Comparison of ENCODE assay signal across 33 cellular contexts in the genomic region with DNA sequence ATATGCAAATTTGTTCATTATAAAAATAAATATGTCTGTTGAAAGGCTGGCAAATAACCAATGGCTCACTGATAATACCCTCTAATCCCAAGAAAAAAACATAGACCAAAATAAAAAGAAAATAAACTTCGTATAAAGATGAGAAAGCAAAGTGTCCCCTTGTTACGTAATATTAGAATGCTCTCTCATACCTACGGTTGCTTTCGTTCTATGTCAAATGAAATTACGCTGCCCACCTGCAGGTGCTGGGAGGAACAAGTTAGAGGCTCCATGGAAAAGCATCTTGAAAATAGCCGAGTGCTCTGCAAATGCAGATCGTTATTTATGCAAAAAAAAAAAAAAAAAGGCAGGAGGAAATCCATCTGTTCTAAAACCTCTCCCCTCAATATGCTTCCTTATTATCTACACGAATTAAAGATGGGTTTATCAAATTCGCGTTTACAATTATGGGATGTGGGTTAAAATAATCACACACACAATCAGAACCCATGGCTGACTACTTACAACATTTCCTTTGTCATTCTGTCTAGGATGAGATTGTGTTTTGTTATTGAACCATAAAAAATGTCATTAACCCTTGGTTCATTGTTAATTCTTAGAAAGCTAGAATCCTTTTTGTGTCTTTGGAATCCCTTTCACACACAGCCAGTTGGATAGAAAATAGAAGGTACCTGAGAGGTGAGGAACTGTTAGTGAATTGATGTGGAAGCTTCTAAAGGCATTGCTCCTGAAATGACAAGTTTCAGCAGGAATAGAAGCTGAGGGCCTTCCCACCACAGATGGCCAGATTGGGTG.
"Had no signal": no experiment of that assay in that cellular context is flagged by ENCODE, and none has a peak within 500 bp of the region (broad histone marks: within the 10 kb centered on the region; RNA-seq: fewer than 3 reads in every experiment).

No MANE protein-coding gene starts in this region.

- H3K27me3 Mint-ChIP-seq: activated CD4-positive, alpha-beta T cell treated with anti-CD3 and anti-CD28 coated beads, Interleukin-2, amount 10 ng/mL, durations not matched to agents 24 days and 14 days; activated naive CD4-positive, alpha-beta T cell treated with anti-CD3 and anti-CD28 coated beads, Interleukin-2, amount 10 ng/mL, durations not matched to agents 7 days and 5 days had no signal

- H3K4me1 Mint-ChIP-seq: activated CD4-positive, alpha-beta T cell treated with anti-CD3 and anti-CD28 coated beads for 36 hours; activated CD4-positive, alpha-beta T cell treated with anti-CD3 and anti-CD28 coated beads, Interleukin-2, amount 10 ng/mL, durations not matched to agents 24 days and 14 days; activated CD8-positive, alpha-beta memory T cell treated with anti-CD3 and anti-CD28 coated beads, Interleukin-2, amount 10 ng/mL, durations not matched to agents 7 days and 5 days; activated naive CD4-positive, alpha-beta T cell treated with anti-CD3 and anti-CD28 coated beads, Interleukin-2, amount 10 ng/mL, durations not matched to agents 7 days and 5 days; activated naive CD8-positive, alpha-beta T cell treated with anti-CD3 and anti-CD28 coated beads, Interleukin-2, amount 10 ng/mL, durations not matched to agents 7 days and 5 days; T-helper 17 cell had no signal

- H3K9me3 ChIP-seq: ascending aorta, breast epithelium, colonic mucosa, esophagus squamous epithelium, gastroesophageal sphincter had no signal

- H3K9me3 Mint-ChIP-seq: activated CD4-positive, alpha-beta memory T cell treated with anti-CD3 and anti-CD28 coated beads for 36 hours; activated naive CD4-positive, alpha-beta T cell treated with anti-CD3 and anti-CD28 coated beads, Interleukin-2, amount 10 ng/mL, durations not matched to agents 7 days and 5 days; activated naive CD4-positive, alpha-beta T cell treated with anti-CD3 and anti-CD28 coated beads, Interleukin-2, amount 50 U/mL, for 72 hours; activated T-helper 1 cell treated with anti-CD3 and anti-CD28 coated beads, Interleukin-12 subunit alpha, Interleukin-12 subunit beta, Interleukin-2, Interleukin-4 antibody, amounts not matched to agents 30 ng/mL and 10 ng/mL and 1 ng/mL, durations not matched to agents 14 hours and 24 hours and 36 hours; activated T-helper 2 cell treated with anti-CD3 and anti-CD28 coated beads, Interferon-gamma antibody, Interleukin-2, Interleukin-4, amounts not matched to agents 10 μg/mL and 5 μg/mL and 100 μg/mL, durations not matched to agents 14 hours and 24 hours and 36 hours; T-helper 2 cell treated with Interferon-gamma antibody and Interleukin-4, amounts not matched to agents 5 μg/mL and 100 μg/mL, for 36 hours had no signal

- H3K4me3 ChIP-seq: ascending aorta, breast epithelium, cardiac muscle cell, colonic mucosa, esophagus squamous epithelium, gastroesophageal sphincter had no signal

- DNase-seq: activated CD4-positive, alpha-beta memory T cell treated with anti-CD3 and anti-CD28 coated beads for 36 hours; activated CD4-positive, alpha-beta T cell treated with anti-CD3 and anti-CD28 coated beads for 36 hours; activated CD4-positive, alpha-beta T cell treated with anti-CD3 and anti-CD28 coated beads, Interleukin-2, amount 10 ng/mL, durations not matched to agents 24 days and 14 days; activated CD4-positive, CD25-positive, alpha-beta regulatory T cell; activated CD4-positive, CD25-positive, alpha-beta regulatory T cell treated with anti-CD3 and anti-CD28 coated beads, Interleukin-2, amount 50 U/mL, for 72 hours; activated CD8-positive, alpha-beta memory T cell treated with anti-CD3 and anti-CD28 coated beads, Interleukin-2, amount 10 ng/mL, durations not matched to agents 7 days and 5 days; activated CD8-positive, alpha-beta memory T cell treated with anti-CD3 and anti-CD28 coated beads, Interleukin-2, amount 50 U/mL, for 4 hours; activated CD8-positive, alpha-beta T cell treated with anti-CD3 and anti-CD28 coated beads, Interleukin-2, amount 10 ng/mL, durations not matched to agents 7 days and 5 days; activated gamma-delta T cell; activated naive CD4-positive, alpha-beta T cell; activated naive CD4-positive, alpha-beta T cell treated with anti-CD3 and anti-CD28 coated beads, Interleukin-2, amount 10 ng/mL, durations not matched to agents 7 days and 5 days; activated naive CD8-positive, alpha-beta T cell treated with anti-CD3 and anti-CD28 coated beads, Interleukin-2, amount 10 ng/mL, durations not matched to agents 7 days and 5 days; activated T-cell treated with anti-CD3 and anti-CD28 coated beads, Interleukin-2, amount 50 U/mL, for 1 hour; activated T-cell treated with anti-CD3 and anti-CD28 coated beads, Interleukin-2, amount 50 U/mL, for 48 hours; central memory CD4-positive, alpha-beta T cell; cerebellar nuclear complex; colonic mucosa; effector CD8-positive, alpha-beta T cell; esophagus squamous epithelium; foreskin melanocyte; head of caudate nucleus; T-helper 17 cell; T1000 had no signal

- H3K36me3 Mint-ChIP-seq: activated CD4-positive, alpha-beta memory T cell treated with anti-CD3 and anti-CD28 coated beads for 36 hours; activated CD8-positive, alpha-beta memory T cell treated with anti-CD3 and anti-CD28 coated beads, Interleukin-2, amount 10 ng/mL, durations not matched to agents 7 days and 5 days; activated naive CD4-positive, alpha-beta T cell treated with anti-CD3 and anti-CD28 coated beads, Interleukin-2, amount 10 ng/mL, durations not matched to agents 7 days and 5 days; activated naive CD8-positive, alpha-beta T cell treated with anti-CD3 and anti-CD28 coated beads, Interleukin-2, amount 10 ng/mL, durations not matched to agents 7 days and 5 days; brain had no signal

- H3K4me3 Mint-ChIP-seq: activated CD4-positive, alpha-beta memory T cell treated with anti-CD3 and anti-CD28 coated beads for 36 hours; activated CD4-positive, alpha-beta T cell treated with anti-CD3 and anti-CD28 coated beads for 36 hours; activated CD4-positive, alpha-beta T cell treated with anti-CD3 and anti-CD28 coated beads, Interleukin-2, amount 10 ng/mL, durations not matched to agents 24 days and 14 days; activated CD8-positive, alpha-beta memory T cell treated with anti-CD3 and anti-CD28 coated beads, Interleukin-2, amount 10 ng/mL, durations not matched to agents 7 days and 5 days; activated CD8-positive, alpha-beta T cell treated with anti-CD3 and anti-CD28 coated beads, Interleukin-2, amount 10 ng/mL, durations not matched to agents 7 days and 5 days; activated naive CD4-positive, alpha-beta T cell treated with anti-CD3 and anti-CD28 coated beads, Interleukin-2, amount 10 ng/mL, durations not matched to agents 7 days and 5 days; activated naive CD8-positive, alpha-beta T cell treated with anti-CD3 and anti-CD28 coated beads, Interleukin-2, amount 10 ng/mL, durations not matched to agents 7 days and 5 days; activated T-helper 1 cell treated with anti-CD3 and anti-CD28 coated beads, Interleukin-12 subunit alpha, Interleukin-12 subunit beta, Interleukin-2, Interleukin-4 antibody, amounts not matched to agents 30 ng/mL and 10 ng/mL and 1 ng/mL, durations not matched to agents 14 hours and 24 hours and 36 hours; brain; T-helper 17 cell; T-helper 2 cell treated with Interferon-gamma antibody and Interleukin-4, amounts not matched to agents 5 μg/mL and 100 μg/mL, for 36 hours had no signal

- H3K27ac Mint-ChIP-seq: activated CD4-positive, alpha-beta memory T cell treated with anti-CD3 and anti-CD28 coated beads for 36 hours; activated CD4-positive, alpha-beta T cell treated with anti-CD3 and anti-CD28 coated beads for 36 hours; activated CD4-positive, alpha-beta T cell treated with anti-CD3 and anti-CD28 coated beads, Interleukin-2, amount 10 ng/mL, durations not matched to agents 24 days and 14 days; activated CD8-positive, alpha-beta memory T cell treated with anti-CD3 and anti-CD28 coated beads, Interleukin-2, amount 10 ng/mL, durations not matched to agents 7 days and 5 days; activated CD8-positive, alpha-beta T cell treated with anti-CD3 and anti-CD28 coated beads, Interleukin-2, amount 10 ng/mL, durations not matched to agents 7 days and 5 days; activated naive CD4-positive, alpha-beta T cell treated with anti-CD3 and anti-CD28 coated beads, Interleukin-2, amount 10 ng/mL, durations not matched to agents 7 days and 5 days; activated naive CD4-positive, alpha-beta T cell treated with anti-CD3 and anti-CD28 coated beads, Interleukin-2, amount 50 U/mL, for 72 hours; activated naive CD8-positive, alpha-beta T cell treated with anti-CD3 and anti-CD28 coated beads, Interleukin-2, amount 10 ng/mL, durations not matched to agents 7 days and 5 days; activated T-helper 1 cell treated with anti-CD3 and anti-CD28 coated beads, Interleukin-12 subunit alpha, Interleukin-12 subunit beta, Interleukin-2, Interleukin-4 antibody, amounts not matched to agents 30 ng/mL and 10 ng/mL and 1 ng/mL, durations not matched to agents 14 hours and 24 hours and 36 hours; activated T-helper 2 cell treated with anti-CD3 and anti-CD28 coated beads, Interferon-gamma antibody, Interleukin-2, Interleukin-4, amounts not matched to agents 10 μg/mL and 5 μg/mL and 100 μg/mL, durations not matched to agents 14 hours and 24 hours and 36 hours; brain; T-helper 17 cell; T-helper 2 cell treated with Interferon-gamma antibody and Interleukin-4, amounts not matched to agents 5 μg/mL and 100 μg/mL, for 36 hours had no signal

- H3K27me3 ChIP-seq: ascending aorta, breast epithelium, cardiac muscle cell, colonic mucosa, esophagus squamous epithelium, gastroesophageal sphincter had no signal

- H3K36me3 ChIP-seq: ascending aorta, breast epithelium, cardiac muscle cell, colonic mucosa, esophagus squamous epithelium, gastroesophageal sphincter had no signal

- H3K27ac ChIP-seq: ascending aorta, breast epithelium, cardiac muscle cell, colonic mucosa, epithelial cell of prostate, esophagus squamous epithelium, gastroesophageal sphincter had no signal

- H3K4me1 ChIP-seq: ascending aorta, breast epithelium, colonic mucosa had no signal
